ENCODE assay signal across 15 cellular contexts in the genomic region with DNA sequence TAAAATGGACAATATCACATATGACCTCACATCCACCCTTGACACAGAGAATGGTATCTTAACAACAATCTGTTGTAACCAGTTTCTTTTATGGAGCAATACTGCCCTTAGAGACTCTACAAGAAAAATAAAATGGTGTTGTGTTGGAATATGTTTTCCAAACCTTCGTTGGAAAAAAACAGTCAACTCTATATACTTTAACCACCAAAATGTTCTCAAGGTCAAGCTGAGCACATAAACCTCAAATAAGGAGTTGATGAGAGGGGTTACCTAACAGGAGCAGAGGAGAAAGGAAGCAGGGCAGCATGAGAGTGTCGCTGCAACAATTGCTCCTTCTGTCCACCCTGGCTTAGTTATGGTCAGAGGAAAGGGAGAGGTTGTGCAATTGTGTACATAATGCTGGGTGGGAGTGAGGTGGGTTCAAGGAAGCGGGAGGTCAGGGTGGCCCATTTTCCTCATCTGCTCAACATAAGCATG.
DNase-seq lines count a peak whose midpoint lies in the region; ATAC-seq and TF ChIP-seq lines count a peak whose summit lies in the region.
"Had no signal": no experiment of that assay in that cellular context is flagged by ENCODE, and none has a peak within 500 bp of the region (broad histone marks: within the 10 kb centered on the region; RNA-seq: fewer than 3 reads in every experiment).

No MANE protein-coding gene starts in this region.

- H3K36me3 ChIP-seq in adipocyte (ENCODE audit: control insufficient read depth, insufficient read depth, low read length, severe bottlenecking) (no peaks in the 10 kb centered on the region), colonic mucosa (no peaks in the 10 kb centered on the region)
- H3K36me3 ChIP-seq: HAP-1 had no signal

- peak; percentile 10 for DNase-seq in HuH-7 (ENCODE audit: low spot score)
- no peak for DNase-seq in adipocyte (ENCODE audit: low read depth)
- DNase-seq in iris pigment epithelial cell (ENCODE audit: low read depth) = peak; percentile 45
- no peak for DNase-seq in NCI-H1048 (lab: John Stamatoyannopoulos, UW)
- DNase-seq in H4 (ENCODE audit: low spot score) = no peak
- no peak for DNase-seq in colonic mucosa
- DNase-seq: C1 segment of cervical spinal cord; Calu3; CD4-positive, alpha-beta T cell; DMS 273 treated with DMSO at 0.1 percent for 48 hours; DMS79; GOT3 had no signal

- ATAC-seq in GM21390 (IDR thresholded peaks at IDR 0.05; ENCODE audit: unreplicated experiment) = no peak

- H3K9ac ChIP-seq in adipocyte (ENCODE audit: low read length) = peak overlapping the region; percentile 19
- H3K9ac ChIP-seq in colonic mucosa (ENCODE audit: low read depth in 2 of 2, low read length in 2 of 2) = no peak overlapping the region

- H3K9me3 ChIP-seq in adipocyte (ENCODE audit: control insufficient read depth, low read length) = no peaks in the 10 kb centered on the region
- H3K9me3 ChIP-seq in colonic mucosa = no peaks in the 10 kb centered on the region
- H3K9me3 ChIP-seq: HAP-1 had no signal

- H3K27me3 ChIP-seq in adipocyte (replicated peaks; ENCODE audit: control insufficient read depth, insufficient read depth, low read length) = no peaks in the 10 kb centered on the region
- H3K27me3 ChIP-seq in colonic mucosa = no peaks in the 10 kb centered on the region

- H3K4me1 ChIP-seq in adipocyte (ENCODE audit: control insufficient read depth, insufficient read depth, low read length) (peaks cover 13% of the 10 kb centered on the region), colonic mucosa (no peaks in the 10 kb centered on the region)
- H3K4me1 ChIP-seq: HAP-1 had no signal

- no peak overlapping the region for H3K27ac ChIP-seq in colonic mucosa
- H3K27ac ChIP-seq: HL-60 had no signal

- TF ChIP-seq CTCF in colonic mucosa (IDR thresholded peaks at IDR 0.05) = no peak

- H3K4me3 ChIP-seq in adipocyte (ENCODE audit: low read length) (peak overlapping the region; percentile 35), colonic mucosa (no peak overlapping the region)
- H3K4me3 ChIP-seq: HAP-1 had no signal

- intact Hi-C loops in colonic mucosa (cut with DNase I) = no loop called here

Comparison
In these comparisons a context has a peak if more than half of its experiments do, and no peak if none do; other contexts are left out.
1. DNase-seq: peak in HuH-7 (single experiment) and iris pigment epithelial cell (single experiment); none in adipocyte (single experiment), NCI-H1048 (single experiment), H4 (single experiment) and colonic mucosa (single experiment).